Comparison of ENCODE assay signal across 17 cellular contexts in the genomic region with DNA sequence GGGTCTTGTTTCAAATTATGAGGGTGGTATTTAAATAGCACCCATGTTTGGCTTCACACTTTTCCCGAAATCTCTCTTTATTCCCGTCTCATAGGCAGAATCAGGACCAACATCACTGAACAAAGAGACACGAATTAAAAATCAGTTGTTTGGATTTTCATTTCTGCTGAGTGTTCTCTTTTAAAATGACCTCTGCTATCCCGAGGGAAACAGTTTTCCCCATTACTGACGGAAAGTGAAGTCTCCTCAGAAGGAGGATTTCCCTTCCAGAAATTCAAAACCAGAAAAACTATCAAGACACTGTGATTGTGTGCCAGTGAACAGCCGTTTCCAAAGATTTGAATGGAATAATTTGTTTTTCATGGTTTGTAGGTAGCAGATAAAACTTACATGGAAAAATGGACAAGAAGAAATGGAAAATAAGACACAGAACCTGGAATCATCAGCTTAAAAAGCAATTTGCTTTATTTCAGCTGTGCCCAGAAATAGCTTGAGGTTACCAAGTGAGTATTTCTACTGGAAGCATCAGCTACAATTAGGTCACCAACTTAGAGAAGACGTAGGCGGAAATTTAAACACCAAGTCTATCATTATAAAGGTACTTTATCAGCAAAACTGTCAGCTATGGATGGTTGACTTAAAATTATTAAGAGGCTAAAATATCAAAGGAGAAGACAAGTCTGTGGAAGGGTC.
"Had no signal": no experiment of that assay in that cellular context is flagged by ENCODE, and none has a peak within 500 bp of the region (broad histone marks: within the 10 kb centered on the region; RNA-seq: fewer than 3 reads in every experiment).

No MANE protein-coding gene starts in this region.

- H3K27me3 ChIP-seq: ascending aorta, neutrophil had no signal

- H3K4me3 Mint-ChIP-seq: activated CD4-positive, alpha-beta memory T cell treated with anti-CD3 and anti-CD28 coated beads for 36 hours; activated CD8-positive, alpha-beta memory T cell treated with anti-CD3 and anti-CD28 coated beads, Interleukin-2, amount 10 ng/mL, durations not matched to agents 7 days and 5 days; activated T-cell treated with anti-CD3 and anti-CD28 coated beads, Interleukin-2, amount 50 U/mL, for 4 hours; dendritic cell treated with granulocyte-macrophage colony-stimulating factor and Interleukin-4, amounts not matched to agents 40 ng/mL and 50 ng/mL, for 4 days; stimulated activated naive CD8-positive, alpha-beta T cell treated with anti-CD3 and anti-CD28 coated beads, Interleukin-15, amount 100 ng/mL, for 72 hours; type B pancreatic cell had no signal

- H3K4me3 ChIP-seq: ascending aorta, gastroesophageal sphincter, lung had no signal

- H3K4me1 ChIP-seq: ascending aorta, gastroesophageal sphincter had no signal

- H3K27me3 Mint-ChIP-seq: activated CD4-positive, alpha-beta memory T cell treated with anti-CD3 and anti-CD28 coated beads for 36 hours; dendritic cell treated with granulocyte-macrophage colony-stimulating factor and Interleukin-4, amounts not matched to agents 40 ng/mL and 50 ng/mL, for 4 days; stimulated activated naive CD8-positive, alpha-beta T cell treated with anti-CD3 and anti-CD28 coated beads, Interleukin-15, amount 100 ng/mL, for 72 hours had no signal

- H3K36me3 Mint-ChIP-seq: type B pancreatic cell had no signal

- H3K9me3 ChIP-seq: ascending aorta, gastroesophageal sphincter, neutrophil had no signal

- ATAC-seq: activated CD8-positive, alpha-beta memory T cell treated with anti-CD3 and anti-CD28 coated beads, Interleukin-2, amount 10 ng/mL, durations not matched to agents 7 days and 5 days; activated T-cell treated with anti-CD3 and anti-CD28 coated beads, Interleukin-2, amount 50 U/mL, for 4 hours; gastroesophageal sphincter; stimulated activated naive CD8-positive, alpha-beta T cell treated with anti-CD3 and anti-CD28 coated beads, Interleukin-15, amount 100 ng/mL, for 72 hours had no signal

- H3K27ac ChIP-seq: ascending aorta, gastroesophageal sphincter, neutrophil, VCaP had no signal

- DNase-seq: activated CD4-positive, alpha-beta memory T cell treated with anti-CD3 and anti-CD28 coated beads for 36 hours; activated CD4-positive, alpha-beta T cell treated with anti-CD3 and anti-CD28 coated beads for 1 hour; activated CD8-positive, alpha-beta memory T cell treated with anti-CD3 and anti-CD28 coated beads, Interleukin-2, amount 10 ng/mL, durations not matched to agents 7 days and 5 days; activated gamma-delta T cell; activated T-cell treated with anti-CD3 and anti-CD28 coated beads, Interleukin-2, amount 50 U/mL, for 4 hours; effector memory CD4-positive, alpha-beta T cell; midbrain; posterior cingulate gyrus; stimulated activated naive CD8-positive, alpha-beta T cell treated with anti-CD3 and anti-CD28 coated beads, Interleukin-15, amount 100 ng/mL, for 72 hours; T-helper 1 cell had no signal

- H3K27ac Mint-ChIP-seq: activated CD8-positive, alpha-beta memory T cell treated with anti-CD3 and anti-CD28 coated beads, Interleukin-2, amount 10 ng/mL, durations not matched to agents 7 days and 5 days; dendritic cell treated with granulocyte-macrophage colony-stimulating factor and Interleukin-4, amounts not matched to agents 40 ng/mL and 50 ng/mL, for 4 days; stimulated activated naive CD8-positive, alpha-beta T cell treated with anti-CD3 and anti-CD28 coated beads, Interleukin-15, amount 100 ng/mL, for 72 hours; type B pancreatic cell had no signal

- H3K9me3 Mint-ChIP-seq: activated CD4-positive, alpha-beta memory T cell treated with anti-CD3 and anti-CD28 coated beads for 36 hours; activated T-cell treated with anti-CD3 and anti-CD28 coated beads, Interleukin-2, amount 50 U/mL, for 4 hours; dendritic cell treated with granulocyte-macrophage colony-stimulating factor and Interleukin-4, amounts not matched to agents 40 ng/mL and 50 ng/mL, for 4 days; stimulated activated naive CD8-positive, alpha-beta T cell treated with anti-CD3 and anti-CD28 coated beads, Interleukin-15, amount 100 ng/mL, for 72 hours; type B pancreatic cell had no signal

- H3K36me3 ChIP-seq: ascending aorta, gastroesophageal sphincter, neutrophil had no signal
